In the genomic region with DNA sequence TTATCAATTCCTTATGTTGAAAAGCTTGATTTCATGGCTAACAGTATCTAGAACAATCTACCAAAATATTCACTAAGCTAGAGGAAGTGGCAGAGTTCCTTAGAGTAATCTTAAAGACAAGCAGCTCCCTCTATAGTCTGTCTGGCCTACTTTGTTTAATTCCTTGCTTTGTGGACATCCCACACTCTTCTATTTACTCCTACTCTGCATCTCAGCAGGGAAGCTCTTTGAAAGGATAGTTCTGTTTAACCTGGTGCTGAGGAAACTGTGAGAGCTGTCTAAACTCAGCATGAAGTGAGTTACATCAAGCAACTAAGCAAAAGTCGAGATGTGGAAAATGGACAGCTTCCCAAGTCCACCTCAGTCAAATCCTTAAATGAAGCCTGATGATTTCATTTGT, we compare ENCODE assay signal across 8 cellular contexts. TPM values are rescaled to one million over a fixed set of nuclear protein-coding genes. Genes with fewer than 3 reads are reported as not detected.
DNase-seq lines count a peak whose midpoint lies in the region; ATAC-seq and TF ChIP-seq lines count a peak whose summit lies in the region.

No MANE protein-coding gene starts in this region.

- H3K9me3 Mint-ChIP-seq in MCF 10A (ENCODE audit: unreplicated experiment) (no peaks in the 10 kb centered on the region), Caco-2 (ENCODE audit: unreplicated experiment) (no peaks in the 10 kb centered on the region)

- H3K36me3 ChIP-seq in breast epithelium (no peaks in the 10 kb centered on the region), Caco-2 (ENCODE audit: control insufficient read depth, insufficient read depth, low read length) (no peaks in the 10 kb centered on the region), tibial artery (no peaks in the 10 kb centered on the region)

- ATAC-seq in sciatic nerve: peak; percentile 39

- H3K9me3 ChIP-seq in breast epithelium (no peaks in the 10 kb centered on the region), Caco-2 (no peaks in the 10 kb centered on the region), tibial artery (no peaks in the 10 kb centered on the region)

- peaks cover 0 to 6% of the 10 kb centered on the region in 2 donors for H3K4me1 ChIP-seq in breast epithelium
- peaks cover 17% of the 10 kb centered on the region for H3K4me1 ChIP-seq in Caco-2
- peaks cover 0 to 65% (median 20%) of the 10 kb centered on the region in 4 donors for H3K4me1 ChIP-seq in tibial artery

- CTCF ChIA-PET in MCF 10A (lab: Yijun Ruan, JAX): interaction anchor here (0.6 to 2.3 kb wide), 28 partner anchors 11 to 467 kb away, joined by 3 to 19 read pairs (median 4); a partner anchor contains a TSS
- CTCF ChIA-PET in Caco-2 (lab: Charles Lee): interaction anchor here (0.7 to 1.7 kb wide), 6 partner anchors 14 to 220 kb away, joined by 3 to 14 read pairs (median 6); a partner anchor contains a TSS

- no peak for TF ChIP-seq POLR2A in breast epithelium (IDR thresholded peaks at IDR 0.05)

- peak; percentile 73 for DNase-seq in MCF 10A (ENCODE audit: unreplicated experiment)
- DNase-seq in breast epithelium (ENCODE audit: low spot score in 2 of 2): no peak
- DNase-seq in HL-60 (ENCODE audit: low read depth in 1 of 2, low spot score in 1 of 2): peak in 1 of 2 experiments; percentile 42
- DNase-seq in RPMI7951 (ENCODE audit: low read depth): peak; percentile 66
- DNase-seq in fibroblast of peridontal ligament (ENCODE audit: extremely low read depth): peak; percentile 74
- DNase-seq in sciatic nerve (ENCODE audit: low spot score): no peak
- no peak for DNase-seq in Caco-2
- DNase-seq in tibial artery: no peak

- POLR2A ChIA-PET in MCF 10A (lab: Yijun Ruan, JAX): interaction anchor here (0.7 to 2.8 kb wide), 18 partner anchors 13 to 604 kb away, joined by 3 to 52 read pairs (median 5); a partner anchor contains a TSS
- POLR2A ChIA-PET in Caco-2 (lab: Charles Lee): interaction anchor here (0.7 to 1.7 kb wide), 2 partner anchors 13 to 102 kb away, joined by 4 read pairs; no protein-coding TSS in a partner anchor

- no peak overlapping the region for H3K27ac ChIP-seq in breast epithelium
- no peak overlapping the region for H3K27ac ChIP-seq in HL-60 (replicated peaks)
- H3K27ac ChIP-seq in tibial artery: peak overlapping the region in 1 of 2 donors; percentile 34

- H3K4me3 Mint-ChIP-seq in MCF 10A (ENCODE audit: unreplicated experiment): peak overlapping the region; percentile 39
- no peak overlapping the region for H3K4me3 Mint-ChIP-seq in Caco-2 (ENCODE audit: unreplicated experiment)

- H3K27me3 ChIP-seq in breast epithelium (no peaks in the 10 kb centered on the region), HL-60 (ENCODE audit: insufficient read depth, poor library complexity, severe bottlenecking) (no peaks in the 10 kb centered on the region), Caco-2 (replicated peaks; ENCODE audit: control insufficient read depth, insufficient read depth, low read length) (no peaks in the 10 kb centered on the region), tibial artery (no peaks in the 10 kb centered on the region)

- BruUV-seq in MCF 10A (replicated peaks; lab: Mats Ljungman, UMichigan) (no TSS peak), Caco-2 (replicated peaks; lab: Mats Ljungman, UMichigan) (no TSS peak)

- peaks cover 38% of the 10 kb centered on the region for H3K4me1 Mint-ChIP-seq in MCF 10A (ENCODE audit: insufficient read depth, unreplicated experiment)
- H3K4me1 Mint-ChIP-seq in Caco-2 (ENCODE audit: low read depth, unreplicated experiment): peaks cover 21% of the 10 kb centered on the region

- TF ChIP-seq CTCF in MCF 10A (IDR thresholded peaks at IDR 0.05; ENCODE audit: unreplicated experiment) (peak; percentile 39), breast epithelium (IDR thresholded peaks at IDR 0.05) (peak in 1 of 3 donors; percentile 25), HL-60 (IDR thresholded peaks at IDR 0.05; ENCODE audit: insufficient read depth, low read length) (peak; percentile 34), Caco-2 (IDR thresholded peaks at IDR 0.05; ENCODE audit: insufficient read depth in 1 of 2, low read depth in 1 of 2, low read length in 1 of 2, severe bottlenecking in 1 of 2, unreplicated experiment in 1 of 2) (peak in 1 of 2 experiments; percentile 24), tibial artery (IDR thresholded peaks at IDR 0.05) (peak in 1 of 2 experiments; percentile 27)

- no peak overlapping the region for H3K4me3 ChIP-seq in breast epithelium
- no peak overlapping the region for H3K4me3 ChIP-seq in HL-60 (replicated peaks; ENCODE audit: insufficient read depth, low read length)
- no peak overlapping the region for H3K4me3 ChIP-seq in Caco-2 (ENCODE audit: low read depth, low read length)
- H3K4me3 ChIP-seq in tibial artery: no peak overlapping the region

- intact Hi-C loops in MCF 10A (cut with micrococcal nuclease) (loop anchor here (1.0 to 2.0 kb wide), 2 partner anchors 52 to 117 kb away; no protein-coding TSS in a partner anchor), breast epithelium (cut with DNase I; ENCODE audit: low total_unique reads) (no loop called here), sciatic nerve (cut with DNase I) (no loop called here), Caco-2 (cut with micrococcal nuclease; ENCODE audit: unreplicated experiment) (loop anchor here (1.0 kb wide), 1 partner anchor 117 kb away; no protein-coding TSS in a partner anchor), tibial artery (cut with DNase I; ENCODE audit: low total_unique reads) (loop anchor here (10.0 kb wide), 1 partner anchor 104 kb away; no protein-coding TSS in a partner anchor)

- no peaks in the 10 kb centered on the region for H3K27me3 Mint-ChIP-seq in MCF 10A (ENCODE audit: insufficient read depth, unreplicated experiment)
- H3K27me3 Mint-ChIP-seq in Caco-2 (ENCODE audit: insufficient read depth, unreplicated experiment): no peaks in the 10 kb centered on the region

- H3K36me3 Mint-ChIP-seq in MCF 10A (ENCODE audit: insufficient read depth, unreplicated experiment) (peaks cover 5% of the 10 kb centered on the region), Caco-2 (ENCODE audit: insufficient read depth, unreplicated experiment) (peaks cover 14% of the 10 kb centered on the region)

- H3K27ac Mint-ChIP-seq in MCF 10A (ENCODE audit: low read depth, unreplicated experiment) (peak overlapping the region; percentile 35), Caco-2 (ENCODE audit: unreplicated experiment) (no peak overlapping the region)

RNA-seq across cellular contexts. Expression of a gene that starts 4.3 kb away (rescaled TPM):
- total RNA-seq in MCF 10A (2022) (23.0 and 31.2 TPM in 2 replicates), breast epithelium (100 to 1,000 TPM in 1 of 3 donors, 10 to 100 TPM in 2; 50.3 to 108 (median 82.3) TPM), sciatic nerve (47.5 TPM), Caco-2 (2022) (22.2 and 28.8 TPM in 2 replicates)
- 18.6 and 22.8 TPM in 2 replicates for total RNA-seq in RPMI7951 (2014; rRNA removed; shearing (Covaris generic))

Comparison
In these comparisons a context has a peak if more than half of its experiments do, and no peak if none do; other contexts are left out.
1. DNase-seq: peak in MCF 10A (single experiment), RPMI7951 (single experiment) and fibroblast of peridontal ligament (single experiment); none in breast epithelium (0 of 2), sciatic nerve (single experiment), Caco-2 (0 of 2) and tibial artery (0 of 2).
2. intact Hi-C loops: an anchor here in MCF 10A (1.0 to 2.0 kb wide), Caco-2 (1.0 kb wide) and tibial artery (10.0 kb wide); none called in breast epithelium and sciatic nerve.